ENCODE assay signal across 28 cellular contexts in the genomic region with DNA sequence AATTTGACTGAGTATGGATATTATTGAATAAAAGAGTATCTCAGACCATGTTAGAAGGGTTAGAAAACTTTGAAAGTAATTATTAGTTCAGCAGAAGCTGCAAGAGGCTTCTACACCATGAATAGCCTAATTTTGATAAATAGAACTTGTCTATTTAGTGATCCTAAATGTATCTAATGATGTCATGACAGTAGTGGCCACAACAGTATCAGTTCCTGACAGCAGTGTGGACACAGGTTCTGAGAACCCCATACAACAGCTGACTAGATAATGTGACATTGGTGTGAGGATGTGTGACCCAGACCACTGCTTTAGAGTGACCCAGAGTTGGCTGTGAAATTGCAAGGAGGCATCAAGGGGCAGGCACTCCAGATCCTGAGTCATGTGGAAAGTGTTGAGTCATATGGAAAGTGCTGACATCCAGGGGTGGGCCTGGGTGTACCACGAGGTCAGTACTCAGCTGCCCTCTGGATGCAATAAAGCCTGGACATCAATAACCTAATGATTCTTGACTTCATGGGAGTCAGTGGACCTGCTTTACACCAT.
DNase-seq lines count a peak whose midpoint lies in the region; ATAC-seq, FAIRE-seq and TF ChIP-seq lines count a peak whose summit lies in the region.
"Had no signal": no experiment of that assay in that cellular context is flagged by ENCODE, and none has a peak within 500 bp of the region (broad histone marks: within the 10 kb centered on the region; RNA-seq: fewer than 3 reads in every experiment).

No MANE protein-coding gene starts in this region.

- H3K27me3 ChIP-seq in GM12878 (replicated peaks in 1 of 2; ENCODE audit: control insufficient read depth in 2 of 2, insufficient read depth in 2 of 2, low read length in 1 of 2) (no peaks in the 10 kb centered on the region), mesendoderm (ENCODE audit: insufficient read depth, low read length, poor library complexity) (no peaks in the 10 kb centered on the region)
- H3K27me3 ChIP-seq: body of pancreas, esophagus squamous epithelium, upper lobe of left lung had no signal

- H2BK15ac ChIP-seq in mesendoderm (replicated peaks; ENCODE audit: low read depth), result no peak overlapping the region

- H3K4me2 ChIP-seq in GM12878 (ENCODE audit: control insufficient read depth, insufficient read depth) (no peak overlapping the region), mesendoderm (ENCODE audit: low read length) (no peak overlapping the region)

- intact Hi-C loops in GM12878 (cut with micrococcal nuclease; ENCODE audit: unreplicated experiment), result no loop called here

- H3K4ac ChIP-seq in mesendoderm (ENCODE audit: low read depth, low read length), result no peak overlapping the region

- no peak for TF ChIP-seq RAD21 in GM12878 (IDR thresholded peaks at IDR 0.05; ENCODE audit: insufficient read depth, low read depth, low read length)

- H3K36me3 ChIP-seq in GM12878 (ENCODE audit: control insufficient read depth in 2 of 2, insufficient read depth in 2 of 2, low read length in 1 of 2) (no peaks in the 10 kb centered on the region), mesendoderm (ENCODE audit: control insufficient read depth, insufficient read depth, low read length) (no peaks in the 10 kb centered on the region)
- H3K36me3 ChIP-seq: esophagus squamous epithelium, upper lobe of left lung had no signal

- CTCF ChIA-PET in GM12878 (lab: Yijun Ruan, JAX), result no interaction called here

- H3K18ac ChIP-seq in mesendoderm (ENCODE audit: low read length), result no peak overlapping the region

- in situ Hi-C loops in GM12878 (cut with MboI), result no loop called here

- H3K4me3 ChIP-seq in GM12865 (ENCODE audit: low read depth, low read length) (no peak overlapping the region), GM12878 (no peak overlapping the region), mesendoderm (ENCODE audit: low read length) (no peak overlapping the region)
- H3K4me3 ChIP-seq: body of pancreas, dorsolateral prefrontal cortex, esophagus squamous epithelium, SK-N-MC, upper lobe of left lung had no signal

- H4K5ac ChIP-seq in mesendoderm (ENCODE audit: low read length), result no peak overlapping the region

- TF ChIP-seq POLR2A in GM12878 (IDR thresholded peaks at IDR 0.05; ENCODE audit: low read depth, low read length), result no peak

- DNase-seq in GM12865 (ENCODE audit: low read depth) (peak; percentile 14), M059J (ENCODE audit: low read depth) (peak; percentile 68), GM12878 (ENCODE audit: low read depth, low spot score) (peak; percentile 8), mesendoderm (peak; percentile 24), HPDE6-E6E7 (ENCODE audit: extremely low spot score) (no peak), C1 segment of cervical spinal cord (lab: John Stamatoyannopoulos, UW) (no peak), NCI-H2227 treated with DMSO at 0.1 percent for 48 hours (lab: John Stamatoyannopoulos, UW) (no peak)
- no peak for DNase-seq in activated CD4-positive, alpha-beta T cell treated with anti-CD3 and anti-CD28 coated beads for 1 hour
- DNase-seq: activated CD8-positive, alpha-beta T cell treated with anti-CD3 and anti-CD28 coated beads, Interleukin-2, amount 10 ng/mL, durations not matched to agents 7 days and 5 days; activated naive CD4-positive, alpha-beta T cell treated with anti-CD3 and anti-CD28 coated beads for 36 hours; body of pancreas; CD8-positive, alpha-beta T cell; cerebellar nuclear complex; dorsolateral prefrontal cortex; esophagus squamous epithelium; hippocampal formation; IMR-90; left cardiac atrium; NCI-H1048; NCI-H1694 treated with DMSO at 0.1 percent for 48 hours; NCI-H510A; T-helper 17 cell; upper lobe of left lung had no signal

- TF ChIP-seq EP300 in GM12878 (IDR thresholded peaks at IDR 0.05; ENCODE audit: borderline replicate concordance in 1 of 2, control insufficient read depth in 1 of 2, low read depth in 2 of 2, low read length in 2 of 2), result no peak; a peak in 1 of 4 replicates

- FAIRE-seq in GM12878 (lab: Jason Lieb, UNC), result no peak
- FAIRE-seq: A204.1, endometrium had no signal

- no peaks in the 10 kb centered on the region; the same call in 1 of the 2 replicates for H3K4me1 ChIP-seq in GM12878 (ENCODE audit: control insufficient read depth, insufficient read depth, low read length)
- H3K4me1 ChIP-seq in mesendoderm (ENCODE audit: control insufficient read depth, low read depth, low read length), result no peaks in the 10 kb centered on the region
- H3K4me1 ChIP-seq: body of pancreas, upper lobe of left lung had no signal

- no peak overlapping the region for H2AK5ac ChIP-seq in mesendoderm (ENCODE audit: low read length)

- H3K9ac ChIP-seq in GM12878 (ENCODE audit: control insufficient read depth, insufficient read depth, low read length) (no peak overlapping the region), mesendoderm (ENCODE audit: low read length) (no peak overlapping the region)

- POLR2A ChIA-PET in GM12878 (lab: Charles Lee), result no interaction called here

- ATAC-seq in GM12878, result peak; percentile 82
- ATAC-seq: activated CD8-positive, alpha-beta T cell treated with anti-CD3 and anti-CD28 coated beads, Interleukin-2, amount 10 ng/mL, durations not matched to agents 7 days and 5 days; body of pancreas; CD8-positive, alpha-beta T cell; HCT116; stimulated activated memory B cell treated with anti-CD40 and anti-IgM and Interleukin-4, amounts not matched to agents 10 μg/mL and 1 μg/mL and 100 μg/mL, for 72 hours; T-helper 17 cell had no signal

- SMC1A ChIA-PET in GM12878 (lab: Charles Lee; ENCODE audit: uncharacterized antibody, unreplicated experiment), result interaction anchor here (1.6 kb wide), 1 partner anchor 11 kb away, joined by 4 read pairs; no protein-coding TSS in a partner anchor

- no peaks in the 10 kb centered on the region for H3K79me1 ChIP-seq in mesendoderm (ENCODE audit: low read length)

- no peak overlapping the region for H2AFZ ChIP-seq in GM12878 (ENCODE audit: control insufficient read depth, low read depth, low read length)

- 0% methylated on average over 1 of the region's 1 CpG for WGBS in GM12878 (ENCODE audit: insufficient coverage, insufficient replicate concordance, low lambda C conversion rate, missing lambda C conversion rate)
- WGBS in mesendoderm (ENCODE audit: extremely low coverage, insufficient coverage, low lambda C conversion rate), result no CpG with 5 or more reads among the region's 1 CpG

- H3K9me3 ChIP-seq in GM12878 (replicated peaks; ENCODE audit: control insufficient read depth, insufficient read depth, low read length), result no peaks in the 10 kb centered on the region
- H3K9me3 ChIP-seq: body of pancreas, esophagus squamous epithelium, upper lobe of left lung had no signal

- RAD21 ChIA-PET in GM12878 (lab: Charles Lee; ENCODE audit: unreplicated experiment), result interaction anchor here (1.6 kb wide), 1 partner anchor 157 kb away, joined by 5 read pairs; no protein-coding TSS in a partner anchor

- no peak overlapping the region for H2BK5ac ChIP-seq in mesendoderm (ENCODE audit: low read length)

- TF ChIP-seq CTCF in GM12865 (IDR thresholded peaks at IDR 0.05; ENCODE audit: insufficient read depth, low read depth, low read length, missing control alignments) (no peak), GM12878 (IDR thresholded peaks at IDR 0.05 in 2 of 3, conservative IDR thresholded peaks at IDR 0.05 in 1 of 3; ENCODE audit: control insufficient read depth in 2 of 3, extremely low read depth in 1 of 3, insufficient read depth in 1 of 3, low read depth in 3 of 3, low read length in 3 of 3) (no peak)

- H4K8ac ChIP-seq in mesendoderm (ENCODE audit: low read depth, low read length), result no peak overlapping the region

- no peaks in the 10 kb centered on the region for H4K20me1 ChIP-seq in GM12878 (ENCODE audit: control insufficient read depth, insufficient read depth)

- no peak overlapping the region for H2BK120ac ChIP-seq in mesendoderm (ENCODE audit: low read depth, low read length)

- BruUV-seq in GM12878 (replicated peaks; lab: Mats Ljungman, UMichigan), result no TSS peak

- H3K79me2 ChIP-seq in GM12878 (ENCODE audit: control insufficient read depth, insufficient read depth, low read length) (no peaks in the 10 kb centered on the region), mesendoderm (ENCODE audit: control insufficient read depth, insufficient read depth, low read length) (no peaks in the 10 kb centered on the region)

- no peak overlapping the region for H3K23ac ChIP-seq in mesendoderm (ENCODE audit: low read length)

- H3K27ac ChIP-seq in GM12878 (ENCODE audit: control insufficient read depth, insufficient read depth) (no peak overlapping the region), mesendoderm (ENCODE audit: low read depth, low read length) (no peak overlapping the region)
- H3K27ac ChIP-seq: body of pancreas, dorsolateral prefrontal cortex, esophagus squamous epithelium, SK-N-MC, upper lobe of left lung had no signal

- no peak overlapping the region for H3K56ac ChIP-seq in mesendoderm (ENCODE audit: low read length)

TF ChIP-seq in GM12878, 131 proteins besides CTCF, POLR2A, EP300 and RAD21 (continues in another document):
- no peak for TF ChIP-seq IKZF1 (conservative IDR thresholded peaks at IDR 0.05)
- TF ChIP-seq, protein P1, sequence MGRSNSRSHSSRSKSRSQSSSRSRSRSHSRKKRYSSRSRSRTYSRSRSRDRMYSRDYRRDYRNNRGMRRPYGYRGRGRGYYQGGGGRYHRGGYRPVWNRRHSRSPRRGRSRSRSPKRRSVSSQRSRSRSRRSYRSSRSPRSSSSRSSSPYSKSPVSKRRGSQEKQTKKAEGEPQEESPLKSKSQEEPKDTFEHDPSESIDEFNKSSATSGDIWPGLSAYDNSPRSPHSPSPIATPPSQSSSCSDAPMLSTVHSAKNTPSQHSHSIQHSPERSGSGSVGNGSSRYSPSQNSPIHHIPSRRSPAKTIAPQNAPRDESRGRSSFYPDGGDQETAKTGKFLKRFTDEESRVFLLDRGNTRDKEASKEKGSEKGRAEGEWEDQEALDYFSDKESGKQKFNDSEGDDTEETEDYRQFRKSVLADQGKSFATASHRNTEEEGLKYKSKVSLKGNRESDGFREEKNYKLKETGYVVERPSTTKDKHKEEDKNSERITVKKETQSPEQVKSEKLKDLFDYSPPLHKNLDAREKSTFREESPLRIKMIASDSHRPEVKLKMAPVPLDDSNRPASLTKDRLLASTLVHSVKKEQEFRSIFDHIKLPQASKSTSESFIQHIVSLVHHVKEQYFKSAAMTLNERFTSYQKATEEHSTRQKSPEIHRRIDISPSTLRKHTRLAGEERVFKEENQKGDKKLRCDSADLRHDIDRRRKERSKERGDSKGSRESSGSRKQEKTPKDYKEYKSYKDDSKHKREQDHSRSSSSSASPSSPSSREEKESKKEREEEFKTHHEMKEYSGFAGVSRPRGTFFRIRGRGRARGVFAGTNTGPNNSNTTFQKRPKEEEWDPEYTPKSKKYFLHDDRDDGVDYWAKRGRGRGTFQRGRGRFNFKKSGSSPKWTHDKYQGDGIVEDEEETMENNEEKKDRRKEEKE (IDR thresholded peaks at IDR 0.05), result no peak
- peak; percentile 54 for TF ChIP-seq BCL11A (IDR thresholded peaks at IDR 0.05; ENCODE audit: low read depth, low read length)
- TF ChIP-seq SUPT20H (IDR thresholded peaks at IDR 0.05; ENCODE audit: borderline replicate concordance, control insufficient read depth, low read depth, low read length), result no peak
- TF ChIP-seq ATF7 (IDR thresholded peaks at IDR 0.05; ENCODE audit: low read depth), result peak; percentile 57; the same call in 1 of the 2 replicates
- peak in 1 of 2 experiments; percentile 56; a peak in 1 of 4 replicates for TF ChIP-seq BHLHE40 (IDR thresholded peaks at IDR 0.05; ENCODE audit: borderline replicate concordance in 1 of 2, low read depth in 2 of 2, low read length in 1 of 2)

Comparison
In these comparisons a context has a peak if more than half of its experiments do, and no peak if none do; other contexts are left out.
1. DNase-seq: peak in GM12865 (single experiment), M059J (single experiment), GM12878 (single experiment) and mesendoderm (single experiment); none in HPDE6-E6E7 (single experiment), C1 segment of cervical spinal cord (0 of 14), NCI-H2227 treated with DMSO at 0.1 percent for 48 hours (single experiment) and activated CD4-positive, alpha-beta T cell treated with anti-CD3 and anti-CD28 coated beads for 1 hour (single experiment).